13 cellular contexts compared by ENCODE assay signal in the genomic region with DNA sequence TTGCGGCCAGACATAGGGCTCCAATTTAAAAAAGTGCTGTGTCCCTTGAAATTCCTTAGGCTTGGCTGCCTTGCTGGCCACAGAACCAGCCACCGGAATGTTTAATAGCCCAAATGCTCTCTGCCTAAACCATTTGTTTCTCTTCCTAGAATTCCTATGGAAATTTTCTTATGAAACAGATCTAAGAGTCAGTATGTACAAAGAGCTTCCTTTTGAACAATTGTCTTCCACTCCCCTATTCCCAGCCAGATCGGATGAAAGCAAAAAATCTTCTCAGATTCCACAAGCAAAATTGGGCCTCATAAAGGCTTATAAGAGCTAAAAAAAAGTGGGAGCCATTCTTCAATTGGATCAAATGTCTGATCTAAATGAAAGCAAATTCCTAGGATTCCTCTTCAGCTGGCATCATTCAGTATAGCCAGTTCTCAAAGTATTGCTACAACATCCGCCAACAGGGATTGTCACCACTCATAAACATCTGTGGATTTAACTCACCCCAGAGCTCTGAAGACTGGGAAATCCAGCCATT.
A peak's percentile ranks its signal among the peaks of the same experiment; 100 is the strongest.
DNase-seq lines count a peak whose midpoint lies in the region; TF ChIP-seq lines count a peak whose summit lies in the region.
"Had no signal": no experiment of that assay in that cellular context is flagged by ENCODE, and none has a peak within 500 bp of the region (broad histone marks: within the 10 kb centered on the region; RNA-seq: fewer than 3 reads in every experiment).

No MANE protein-coding gene starts in this region.

- no peaks in the 10 kb centered on the region for H3K36me3 ChIP-seq in SJCRH30

- H3K27ac Mint-ChIP-seq in osteocyte (ENCODE audit: unreplicated experiment) = peak overlapping the region; percentile 6
- H3K27ac Mint-ChIP-seq: CD14-positive monocyte; immature natural killer cell; stimulated activated effector memory CD8-positive, alpha-beta T cell treated with anti-CD3 and anti-CD28 coated beads, Interleukin-12 subunit alpha, Interleukin-12 subunit beta, amount 100 ng/mL, for 72 hours had no signal

- H3K27me3 Mint-ChIP-seq in osteocyte (ENCODE audit: unreplicated experiment) = peaks cover 19% of the 10 kb centered on the region

- no peaks in the 10 kb centered on the region; the same call in 1 of the 2 replicates for H3K9me3 ChIP-seq in SJCRH30 (replicated peaks)

- peak; percentile 49 for DNase-seq in GM04503 (ENCODE audit: low read depth)
- peak; percentile 61 to 74 for DNase-seq in SJCRH30
- peak; percentile 20 for DNase-seq in fibroblast of villous mesenchyme (ENCODE audit: low read depth)
- no peak for DNase-seq in osteocyte (ENCODE audit: extremely low spot score, unreplicated experiment)
- no peak for DNase-seq in activated naive CD4-positive, alpha-beta T cell (lab: John Stamatoyannopoulos, UW)
- no peak for DNase-seq in cortex of kidney (lab: John Stamatoyannopoulos, UW)
- DNase-seq in NCI-H526 treated with DMSO at 0.1 percent for 48 hours (lab: John Stamatoyannopoulos, UW) = no peak
- no peak for DNase-seq in GDM1 (lab: John Stamatoyannopoulos, UW)
- DNase-seq: activated T-cell treated with anti-CD3 and anti-CD28 coated beads, Interleukin-2, amount 50 U/mL, for 1 hour; NCI-H1092 treated with DMSO at 0.1 percent for 48 hours had no signal

- peaks cover 41% of the 10 kb centered on the region for H3K4me1 ChIP-seq in SJCRH30

- peaks cover 10% of the 10 kb centered on the region for H3K4me1 Mint-ChIP-seq in osteocyte (ENCODE audit: unreplicated experiment)
- H3K4me1 Mint-ChIP-seq: CD14-positive monocyte had no signal

- H3K4me3 Mint-ChIP-seq in osteocyte (ENCODE audit: unreplicated experiment) = no peak overlapping the region
- H3K4me3 Mint-ChIP-seq: CD14-positive monocyte; stimulated activated effector memory CD8-positive, alpha-beta T cell treated with anti-CD3 and anti-CD28 coated beads, Interleukin-12 subunit alpha, Interleukin-12 subunit beta, amount 100 ng/mL, for 72 hours had no signal

- H3K4me3 ChIP-seq in SJCRH30 = no peak overlapping the region; the same call in 1 of the 2 replicates
- no peak overlapping the region for H3K4me3 ChIP-seq in fibroblast of villous mesenchyme (ENCODE audit: low read depth, low read length)

- no peaks in the 10 kb centered on the region for H3K36me3 Mint-ChIP-seq in osteocyte (ENCODE audit: unreplicated experiment)
- H3K36me3 Mint-ChIP-seq: CD14-positive monocyte; stimulated activated effector memory CD8-positive, alpha-beta T cell treated with anti-CD3 and anti-CD28 coated beads, Interleukin-12 subunit alpha, Interleukin-12 subunit beta, amount 100 ng/mL, for 72 hours had no signal

- TF ChIP-seq CTCF in fibroblast of villous mesenchyme (IDR thresholded peaks at IDR 0.05; ENCODE audit: insufficient read depth, low read depth, low read length) (no peak), osteocyte (IDR thresholded peaks at IDR 0.05) (no peak)

- H3K9me3 Mint-ChIP-seq in osteocyte (ENCODE audit: unreplicated experiment) = no peaks in the 10 kb centered on the region
- H3K9me3 Mint-ChIP-seq: immature natural killer cell; stimulated activated effector memory CD8-positive, alpha-beta T cell treated with anti-CD3 and anti-CD28 coated beads, Interleukin-12 subunit alpha, Interleukin-12 subunit beta, amount 100 ng/mL, for 72 hours had no signal

- H3K27ac ChIP-seq in SJCRH30 = peak overlapping the region; percentile 86

- H3K27me3 ChIP-seq in SJCRH30 = no peaks in the 10 kb centered on the region

Comparison
In these comparisons a context has a peak if more than half of its experiments do, and no peak if none do; other contexts are left out.
1. DNase-seq: peak in GM04503 (single experiment), SJCRH30 (2 of 2) and fibroblast of villous mesenchyme (single experiment); none in osteocyte (single experiment), activated naive CD4-positive, alpha-beta T cell (0 of 4), cortex of kidney (single experiment), NCI-H526 treated with DMSO at 0.1 percent for 48 hours (single experiment) and GDM1 (single experiment).